1 cellular context compared by ENCODE assay signal in genomic region chr4:2834001-2834921, GRCh38.
TF ChIP-seq lines count a peak whose summit lies in the region.

No MANE protein-coding gene starts in this region.

TF ChIP-seq in SK-N-SH, 30 proteins besides CTCF, POLR2A, EP300 and RAD21 (continued from another document):
- TF ChIP-seq, protein P1, sequence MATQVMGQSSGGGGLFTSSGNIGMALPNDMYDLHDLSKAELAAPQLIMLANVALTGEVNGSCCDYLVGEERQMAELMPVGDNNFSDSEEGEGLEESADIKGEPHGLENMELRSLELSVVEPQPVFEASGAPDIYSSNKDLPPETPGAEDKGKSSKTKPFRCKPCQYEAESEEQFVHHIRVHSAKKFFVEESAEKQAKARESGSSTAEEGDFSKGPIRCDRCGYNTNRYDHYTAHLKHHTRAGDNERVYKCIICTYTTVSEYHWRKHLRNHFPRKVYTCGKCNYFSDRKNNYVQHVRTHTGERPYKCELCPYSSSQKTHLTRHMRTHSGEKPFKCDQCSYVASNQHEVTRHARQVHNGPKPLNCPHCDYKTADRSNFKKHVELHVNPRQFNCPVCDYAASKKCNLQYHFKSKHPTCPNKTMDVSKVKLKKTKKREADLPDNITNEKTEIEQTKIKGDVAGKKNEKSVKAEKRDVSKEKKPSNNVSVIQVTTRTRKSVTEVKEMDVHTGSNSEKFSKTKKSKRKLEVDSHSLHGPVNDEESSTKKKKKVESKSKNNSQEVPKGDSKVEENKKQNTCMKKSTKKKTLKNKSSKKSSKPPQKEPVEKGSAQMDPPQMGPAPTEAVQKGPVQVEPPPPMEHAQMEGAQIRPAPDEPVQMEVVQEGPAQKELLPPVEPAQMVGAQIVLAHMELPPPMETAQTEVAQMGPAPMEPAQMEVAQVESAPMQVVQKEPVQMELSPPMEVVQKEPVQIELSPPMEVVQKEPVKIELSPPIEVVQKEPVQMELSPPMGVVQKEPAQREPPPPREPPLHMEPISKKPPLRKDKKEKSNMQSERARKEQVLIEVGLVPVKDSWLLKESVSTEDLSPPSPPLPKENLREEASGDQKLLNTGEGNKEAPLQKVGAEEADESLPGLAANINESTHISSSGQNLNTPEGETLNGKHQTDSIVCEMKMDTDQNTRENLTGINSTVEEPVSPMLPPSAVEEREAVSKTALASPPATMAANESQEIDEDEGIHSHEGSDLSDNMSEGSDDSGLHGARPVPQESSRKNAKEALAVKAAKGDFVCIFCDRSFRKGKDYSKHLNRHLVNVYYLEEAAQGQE (IDR thresholded peaks at IDR 0.05; ENCODE audit: low read depth, low read length), result no peak
- TF ChIP-seq MEF2A (IDR thresholded peaks at IDR 0.05; ENCODE audit: borderline replicate concordance, low read depth) (no peak), EZH2phosphoT487 (IDR thresholded peaks at IDR 0.05; ENCODE audit: borderline replicate concordance, low read depth) (no peak), RCOR1 (IDR thresholded peaks at IDR 0.05; ENCODE audit: low read length) (no peak), FOXJ3 (CRISPR knock-in tag; IDR thresholded peaks at IDR 0.05) (no peak), IRF3 (IDR thresholded peaks at IDR 0.05; ENCODE audit: low read depth, low read length) (no peak), MAX (IDR thresholded peaks at IDR 0.05; ENCODE audit: low read depth) (no peak), FOXM1 (IDR thresholded peaks at IDR 0.05; ENCODE audit: low read depth) (no peak)
